In the genomic region with DNA sequence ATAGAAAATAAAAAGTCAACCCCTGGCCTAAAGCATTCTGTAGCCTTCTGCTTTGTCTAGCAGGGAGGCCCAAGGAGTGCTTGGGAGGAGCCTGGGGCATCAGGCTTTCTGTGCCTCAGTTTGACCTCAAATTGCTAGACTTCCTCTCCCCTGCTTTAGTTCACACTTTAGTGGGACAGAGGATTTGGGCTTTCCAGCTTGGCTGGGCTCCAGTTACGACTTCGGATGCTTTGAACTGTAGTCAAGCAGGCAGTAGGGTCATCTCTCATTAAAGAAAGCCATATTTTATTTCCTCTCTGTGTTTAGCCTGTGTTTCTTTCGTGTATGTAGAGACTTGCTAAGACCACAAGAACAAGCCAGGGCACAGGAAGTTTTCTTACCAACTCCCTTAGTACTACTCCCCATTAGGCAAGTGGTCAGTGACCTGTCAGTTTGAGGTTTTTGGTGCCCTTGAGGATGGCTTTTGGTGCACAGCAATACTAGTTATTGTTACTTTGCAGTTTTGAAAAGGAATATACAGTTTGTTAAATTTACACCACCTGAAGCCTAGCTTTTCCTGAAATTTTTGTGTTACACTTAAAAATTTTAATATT, we compare ENCODE assay signal across 25 cellular contexts.
"Had no signal": no experiment of that assay in that cellular context is flagged by ENCODE, and none has a peak within 500 bp of the region (broad histone marks: within the 10 kb centered on the region; RNA-seq: fewer than 3 reads in every experiment).

No MANE protein-coding gene starts in this region.

- H3K4me1 Mint-ChIP-seq: neural crest cell; stimulated activated memory B cell treated with anti-CD40 and anti-IgM and Interleukin-4, amounts not matched to agents 10 μg/mL and 1 μg/mL and 100 μg/mL, for 72 hours; stimulated activated naive CD8-positive, alpha-beta T cell treated with anti-CD3 and anti-CD28 coated beads, Interleukin-15, amount 100 ng/mL, for 72 hours had no signal

- H3K9me3 Mint-ChIP-seq: stimulated activated memory B cell treated with anti-CD40 and anti-IgM and Interleukin-4, amounts not matched to agents 10 μg/mL and 1 μg/mL and 100 μg/mL, for 72 hours; stimulated activated naive CD8-positive, alpha-beta T cell treated with anti-CD3 and anti-CD28 coated beads, Interleukin-15, amount 100 ng/mL, for 72 hours had no signal

- H3K27me3 Mint-ChIP-seq: naive thymus-derived CD4-positive, alpha-beta T cell; stimulated activated memory B cell treated with anti-CD40 and anti-IgM and Interleukin-4, amounts not matched to agents 10 μg/mL and 1 μg/mL and 100 μg/mL, for 72 hours; stimulated activated naive CD8-positive, alpha-beta T cell treated with anti-CD3 and anti-CD28 coated beads, Interleukin-15, amount 100 ng/mL, for 72 hours; type B pancreatic cell had no signal

- DNase-seq: kidney glomerular epithelial cell; left cardiac atrium; left lung; lower lobe of right lung; mesendoderm; midbrain; mucosa of descending colon; naive thymus-derived CD4-positive, alpha-beta T cell; nucleus accumbens; pancreas; posterior cingulate gyrus; retina; right cardiac atrium; sigmoid colon; small intestine; spleen; stimulated activated CD4-positive, alpha-beta T cell treated with anti-CD3 and anti-CD28 coated beads, Interleukin-4, amount 100 ng/mL, for 24 hours; stimulated activated naive CD4-positive, alpha-beta T cell treated with Interleukin-2 at 50 U/mL for 16 hours; stimulated activated naive CD8-positive, alpha-beta T cell treated with anti-CD3 and anti-CD28 coated beads, Interleukin-15, amount 100 ng/mL, for 72 hours; substantia nigra; uterus had no signal

- H3K27ac Mint-ChIP-seq: naive thymus-derived CD4-positive, alpha-beta T cell; nephron; stimulated activated memory B cell treated with anti-CD40 and anti-IgM and Interleukin-4, amounts not matched to agents 10 μg/mL and 1 μg/mL and 100 μg/mL, for 72 hours; type B pancreatic cell had no signal

- ATAC-seq: left cardiac atrium; left lung; lower lobe of right lung; mucosa of descending colon; naive thymus-derived CD4-positive, alpha-beta T cell; pancreas; right cardiac atrium; stimulated activated memory B cell treated with anti-CD40 and anti-IgM and Interleukin-4, amounts not matched to agents 10 μg/mL and 1 μg/mL and 100 μg/mL, for 72 hours; stimulated activated naive CD8-positive, alpha-beta T cell treated with anti-CD3 and anti-CD28 coated beads, Interleukin-15, amount 100 ng/mL, for 72 hours had no signal

- H3K36me3 Mint-ChIP-seq: type B pancreatic cell had no signal

- H3K4me3 Mint-ChIP-seq: naive thymus-derived CD4-positive, alpha-beta T cell; nephron; neural crest cell; stimulated activated memory B cell treated with anti-CD40 and anti-IgM and Interleukin-4, amounts not matched to agents 10 μg/mL and 1 μg/mL and 100 μg/mL, for 72 hours; stimulated activated naive CD8-positive, alpha-beta T cell treated with anti-CD3 and anti-CD28 coated beads, Interleukin-15, amount 100 ng/mL, for 72 hours; type B pancreatic cell had no signal
